Comparison of ENCODE assay signal across 8 cellular contexts in genomic region chr18:2570772-2571199, GRCh38. TPM values are rescaled to one million over a fixed set of nuclear protein-coding genes. Genes with fewer than 3 reads are reported as not detected.
DNase-seq lines count a peak whose midpoint lies in the region; ATAC-seq and TF ChIP-seq lines count a peak whose summit lies in the region.

No MANE protein-coding gene starts in this region.

- 0 to 2% methylated on average over 8 to 16 of the region's 16 CpGs for WGBS in endodermal cell (ENCODE audit: insufficient coverage in 1 of 2, insufficient read length in 1 of 2), 2 experiments
- WGBS in mesodermal cell (ENCODE audit: insufficient coverage in 2 of 2), 2 experiments, result 0 to 2% methylated on average over 11 to 15 of the region's 16 CpGs

- no peaks in the 10 kb centered on the region for H3K27me3 Mint-ChIP-seq in endodermal cell (ENCODE audit: insufficient read depth)

- peak overlapping the region; percentile 99 for H3K27ac ChIP-seq in AG04450 (ENCODE audit: low read depth, low read length)
- H3K27ac ChIP-seq in endodermal cell (ENCODE audit: low read depth, low read length), result peak overlapping the region; percentile 95
- H3K27ac ChIP-seq in mesodermal cell (ENCODE audit: low read depth, low read length, severe bottlenecking), result peak overlapping the region; percentile 99

- no peak for TF ChIP-seq CTCF in AG04450 (IDR thresholded peaks at IDR 0.05; ENCODE audit: low read depth, low read length)
- peak; percentile 30 for TF ChIP-seq CTCF in endodermal cell (conservative IDR thresholded peaks at IDR 0.05)

- H3K4me1 ChIP-seq in endodermal cell (ENCODE audit: control insufficient read depth, insufficient read depth, low read length) (peaks cover 4% of the 10 kb centered on the region), mesodermal cell (ENCODE audit: control insufficient read depth, insufficient read depth, low read length, poor library complexity, severe bottlenecking) (peaks cover 12% of the 10 kb centered on the region)

- CTCF ChIA-PET in AG04450 (lab: Charles Lee), result interaction anchor here (0.5 to 1.1 kb wide), 3 partner anchors 28 to 402 kb away, joined by 3 to 6 read pairs (median 3); no protein-coding TSS in a partner anchor

- no peaks in the 10 kb centered on the region for H3K27me3 ChIP-seq in AG04450 (ENCODE audit: control insufficient read depth, insufficient read depth, low read length)
- H3K27me3 ChIP-seq in endodermal cell (ENCODE audit: control insufficient read depth, insufficient read depth, low read length, poor library complexity, severe bottlenecking), result no peaks in the 10 kb centered on the region

- peak; percentile 32 for DNase-seq in AG04450 (ENCODE audit: low read depth, low spot score)
- peak; percentile 45 for DNase-seq in NCI-H460 (ENCODE audit: extremely low read depth, low read depth)
- DNase-seq in activated CD4-positive, alpha-beta T cell treated with anti-CD3 and anti-CD28 coated beads, Interleukin-2, amount 50 U/mL, for 48 hours, result peak; percentile 61 to 72
- DNase-seq in endodermal cell, result peak; percentile 89
- peak; percentile 27 to 32 for DNase-seq in stimulated activated CD8-positive, alpha-beta memory T cell treated with anti-CD3 and anti-CD28 coated beads, Interleukin-7, amount 100 ng/mL, for 48 hours (ENCODE audit: extremely low read depth in 1 of 2, low read depth in 1 of 2)

- no peak for TF ChIP-seq POLR2A in GM18505 (IDR thresholded peaks at IDR 0.05; ENCODE audit: borderline replicate concordance, extremely low read depth, insufficient read depth, insufficient read length)

- H3K4me3 Mint-ChIP-seq in endodermal cell, result peak overlapping the region; percentile 94

- peak; percentile 46 for ATAC-seq in GM18505 (IDR thresholded peaks at IDR 0.05; ENCODE audit: unreplicated experiment)
- peak; percentile 39 for ATAC-seq in HG02970 (IDR thresholded peaks at IDR 0.05; ENCODE audit: low FRiP score, unreplicated experiment)

- POLR2A ChIA-PET in AG04450 (lab: Yijun Ruan, JAX), result interaction anchor here (0.6 to 1.8 kb wide), 2 partner anchors 81 to 87 kb away, joined by 4 to 6 read pairs; no protein-coding TSS in a partner anchor

- peak overlapping the region; percentile 89 for H3K4me3 ChIP-seq in AG04450 (ENCODE audit: low read depth, low read length)
- H3K4me3 ChIP-seq in endodermal cell (ENCODE audit: low read length), result peak overlapping the region; percentile 95
- H3K4me3 ChIP-seq in mesodermal cell (ENCODE audit: extremely low read depth, insufficient read depth, low read length, poor library complexity, severe bottlenecking), result peak overlapping the region; percentile 80

- H3K9me3 Mint-ChIP-seq in endodermal cell, result no peaks in the 10 kb centered on the region

- H3K36me3 Mint-ChIP-seq in endodermal cell (ENCODE audit: low read depth), result peaks cover 17% of the 10 kb centered on the region

- peak overlapping the region; percentile 97 for H3K9ac ChIP-seq in endodermal cell (ENCODE audit: extremely low read depth, low read length, poor library complexity, severe bottlenecking)

- H3K27ac Mint-ChIP-seq in endodermal cell, result peak overlapping the region; percentile 99

- H3K36me3 ChIP-seq in endodermal cell (ENCODE audit: control insufficient read depth, insufficient read depth, low read length), result peaks cover 24% of the 10 kb centered on the region
- peaks cover 20% of the 10 kb centered on the region for H3K36me3 ChIP-seq in mesodermal cell (ENCODE audit: control insufficient read depth, insufficient read depth, low read length)

- peaks cover 23% of the 10 kb centered on the region for H3K4me1 Mint-ChIP-seq in endodermal cell

- H3K9me3 ChIP-seq in AG04450 (ENCODE audit: control insufficient read depth, insufficient read depth, low read length) (no peaks in the 10 kb centered on the region), endodermal cell (ENCODE audit: control insufficient read depth, low read length) (peaks cover 9% of the 10 kb centered on the region), mesodermal cell (ENCODE audit: control insufficient read depth, low read length) (no peaks in the 10 kb centered on the region)

RNA-seq across cellular contexts. Expression of gene METTL4, which starts 0.5 kb away (rescaled TPM):
- polyA plus RNA-seq in AG04450 (2011; rRNA removed), result 8.3 and 12.7 TPM in 2 replicates
- polyA minus RNA-seq in AG04450 (2011; rRNA and poly(A)+ RNA removed), result 6.6 and 9.5 TPM in 2 replicates
- 14.7 and 15.1 TPM in 2 replicates for total RNA-seq in NCI-H460 (2014; rRNA removed; shearing (Covaris generic))
- polyA plus RNA-seq in NCI-H460 (2014; cell fraction: nucleus; rRNA removed), result 15.0 and 21.4 TPM in 2 replicates
- total RNA-seq in endodermal cell, result 10 to 100 TPM; 11.2 to 17.5 TPM
- 17.5 TPM for polyA plus RNA-seq in endodermal cell (2013, experiment 1 of 2)
- 17.3 TPM for polyA plus RNA-seq in endodermal cell (2013, experiment 2 of 2)
- 12.8 TPM for polyA plus RNA-seq in mesodermal cell (2013, experiment 1 of 2)
- polyA plus RNA-seq in mesodermal cell (2013, experiment 2 of 2), result 13.3 TPM

RNA-seq across cellular contexts. Expression of gene NDC80, which starts 0.6 kb away (rescaled TPM):
- polyA plus RNA-seq in AG04450 (2011; rRNA removed), result 6.4 and 10.2 TPM in 2 replicates
- 3.9 and 9.1 TPM in 2 replicates for polyA minus RNA-seq in AG04450 (2011; rRNA and poly(A)+ RNA removed)
- total RNA-seq in NCI-H460 (2014; rRNA removed; shearing (Covaris generic)), result 32.3 and 36.9 TPM in 2 replicates
- polyA plus RNA-seq in NCI-H460 (2014; cell fraction: nucleus; rRNA removed), result 14.1 and 19.9 TPM in 2 replicates
- 10 to 100 TPM; 29.7 to 61.8 TPM for total RNA-seq in endodermal cell
- 52.1 TPM for polyA plus RNA-seq in endodermal cell (2013, experiment 1 of 2)
- polyA plus RNA-seq in endodermal cell (2013, experiment 2 of 2), result 53.9 TPM
- 34.5 TPM for polyA plus RNA-seq in mesodermal cell (2013, experiment 1 of 2)
- 45.8 TPM for polyA plus RNA-seq in mesodermal cell (2013, experiment 2 of 2)

Comparison
In these comparisons a context has a peak if more than half of its experiments do, and no peak if none do; other contexts are left out.
1. Peak in every context shown above with its lines: DNase-seq, ATAC-seq, H3K4me3 ChIP-seq and H3K27ac ChIP-seq.
2. DNase-seq: peak in every context shown above with its lines; median percentile 89 in endodermal cell; 66 in activated CD4-positive, alpha-beta T cell treated with anti-CD3 and anti-CD28 coated beads, Interleukin-2, amount 50 U/mL, for 48 hours; 45 in NCI-H460; 32 in AG04450; 30 in stimulated activated CD8-positive, alpha-beta memory T cell treated with anti-CD3 and anti-CD28 coated beads, Interleukin-7, amount 100 ng/mL, for 48 hours.